ENCODE assay signal across 8 cellular contexts in the genomic region with DNA sequence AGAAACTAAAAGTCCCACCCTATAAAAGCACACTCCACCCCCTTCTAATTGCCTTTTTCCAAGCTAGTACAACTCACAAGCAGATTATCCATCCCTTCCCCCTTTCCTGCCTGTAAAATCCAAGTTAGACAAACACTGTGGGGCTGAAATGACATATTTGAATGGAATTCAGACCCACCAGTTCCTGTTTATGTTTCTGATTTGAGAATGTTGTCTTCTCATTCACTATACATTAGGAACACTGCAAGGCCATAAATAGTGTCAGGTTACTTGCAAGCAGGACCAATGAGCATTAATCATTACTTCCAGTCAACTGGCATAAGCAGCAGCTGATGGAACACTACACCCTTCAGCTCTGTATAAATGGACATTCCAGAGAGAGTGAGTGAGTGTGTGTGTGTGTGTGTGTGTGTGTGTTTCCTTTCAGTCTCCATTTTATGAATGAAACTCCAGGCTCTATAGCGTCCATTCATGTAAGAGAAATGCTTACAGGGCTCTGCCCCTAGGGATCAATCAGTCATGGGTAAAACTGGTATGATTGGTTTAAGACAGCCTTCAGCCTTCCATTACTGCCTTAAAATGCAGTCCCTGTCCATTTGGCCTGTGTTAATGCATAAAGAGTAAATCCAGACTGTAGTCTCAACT.
A peak's percentile ranks its signal among the peaks of the same experiment; 100 is the strongest.
DNase-seq lines count a peak whose midpoint lies in the region; ATAC-seq, FAIRE-seq and TF ChIP-seq lines count a peak whose summit lies in the region.

No MANE protein-coding gene starts in this region.

- H3K9ac ChIP-seq in astrocyte (ENCODE audit: low read length): peak overlapping the region; percentile 82

- no peaks in the 10 kb centered on the region for H3K27me3 Mint-ChIP-seq in astrocyte (ENCODE audit: low read depth, unreplicated experiment)

- no peaks in the 10 kb centered on the region for H4K20me1 ChIP-seq in astrocyte (ENCODE audit: insufficient read depth, low read length)

- H3K36me3 ChIP-seq in astrocyte (ENCODE audit: insufficient read depth, low read length): no peaks in the 10 kb centered on the region

- in situ Hi-C loops in KBM-7 (cut with MboI; ENCODE audit: low pct_unique_long_range_greater_than_20kb, low sequenced_read_pairs): no loop called here

- peak; percentile 98 for FAIRE-seq in astrocyte (lab: Jason Lieb, UNC)

- H3K9me3 Mint-ChIP-seq in astrocyte (ENCODE audit: unreplicated experiment): no peaks in the 10 kb centered on the region

- peak overlapping the region; percentile 81 for H3K4me2 ChIP-seq in astrocyte (ENCODE audit: low read length)

- peak overlapping the region; percentile 55 for H3K4me3 Mint-ChIP-seq in astrocyte (ENCODE audit: unreplicated experiment)

- peaks cover 15% of the 10 kb centered on the region for H3K4me1 Mint-ChIP-seq in astrocyte (ENCODE audit: low read depth, unreplicated experiment)

- no peaks in the 10 kb centered on the region for H3K79me2 ChIP-seq in astrocyte (ENCODE audit: insufficient read depth, low read length)

- DNase-seq in DMS53 treated with DMSO at 0.1 percent for 48 hours (lab: John Stamatoyannopoulos, UW; ENCODE audit: unreplicated experiment) (peak; percentile 97), NCI-H2081 (lab: John Stamatoyannopoulos, UW) (peak; percentile 92 to 98), astrocyte (ENCODE audit: low read depth) (peak; percentile 100), kidney tubule cell (ENCODE audit: low spot score) (peak; percentile 98), iPS-NIHi7 (ENCODE audit: extremely low spot score) (no peak), KBM-7 (no peak)

- no peaks in the 10 kb centered on the region for H3K9me3 ChIP-seq in astrocyte (ENCODE audit: insufficient read depth, low read depth, low read length)

- H3K4me1 ChIP-seq in astrocyte (ENCODE audit: insufficient read depth, low read length): peaks cover 13% of the 10 kb centered on the region

- H3K27me3 ChIP-seq in astrocyte (ENCODE audit: insufficient read depth, low read length): no peaks in the 10 kb centered on the region

- no peaks in the 10 kb centered on the region for H3K36me3 Mint-ChIP-seq in astrocyte (ENCODE audit: low read depth, unreplicated experiment)

- H2AFZ ChIP-seq in astrocyte (ENCODE audit: low read depth, low read length): peak overlapping the region; percentile 76

- peak overlapping the region; percentile 93 for H3K27ac Mint-ChIP-seq in astrocyte (ENCODE audit: unreplicated experiment)

- ATAC-seq in GM18520 (IDR thresholded peaks at IDR 0.05; ENCODE audit: unreplicated experiment) (no peak), HG02870 (IDR thresholded peaks at IDR 0.05; ENCODE audit: unreplicated experiment) (no peak)

- no peak for TF ChIP-seq CTCF in astrocyte (IDR thresholded peaks at IDR 0.05; ENCODE audit: insufficient read depth, low read depth, low read length)

- no peak overlapping the region for H3K4me3 ChIP-seq in astrocyte (ENCODE audit: insufficient read depth, low read depth, low read length)

- peak overlapping the region; percentile 89 for H3K27ac ChIP-seq in astrocyte (ENCODE audit: low read depth, low read length)

Comparison
In these comparisons a context has a peak if more than half of its experiments do, and no peak if none do; other contexts are left out.
1. DNase-seq: peak in DMS53 treated with DMSO at 0.1 percent for 48 hours (single experiment), NCI-H2081 (2 of 2), astrocyte (single experiment) and kidney tubule cell (single experiment); none in iPS-NIHi7 (single experiment) and KBM-7 (single experiment).